ENCODE assay signal across 18 cellular contexts in genomic region chr13:20000062-20000552, GRCh38.
"Had no signal": no experiment of that assay in that cellular context is flagged by ENCODE, and none has a peak within 500 bp of the region (broad histone marks: within the 10 kb centered on the region; RNA-seq: fewer than 3 reads in every experiment).

No MANE protein-coding gene starts in this region.

- ATAC-seq: natural killer cell treated with Interleukin-12 subunit alpha and Interleukin-12 subunit beta and Interleukin-15 and Interleukin-18, amount 100 ng/mL, for 72 hours; sciatic nerve; stimulated activated memory B cell treated with anti-CD40 and anti-IgM and Interleukin-4, amounts not matched to agents 10 μg/mL and 1 μg/mL and 100 μg/mL, for 72 hours had no signal

- H3K4me3 Mint-ChIP-seq: activated B cell treated with CpG ODN at 0.5 μM for 24 hours; activated CD4-positive, alpha-beta T cell treated with anti-CD3 and anti-CD28 coated beads, Interleukin-2, amount 10 ng/mL, durations not matched to agents 24 days and 14 days; activated naive CD4-positive, alpha-beta T cell treated with anti-CD3 and anti-CD28 coated beads for 36 hours; natural killer cell treated with Interleukin-12 subunit alpha and Interleukin-12 subunit beta and Interleukin-15 and Interleukin-18, amount 100 ng/mL, for 72 hours; stimulated activated memory B cell treated with anti-CD40 and anti-IgM and Interleukin-4, amounts not matched to agents 10 μg/mL and 1 μg/mL and 100 μg/mL, for 72 hours; type B pancreatic cell had no signal

- H3K27ac ChIP-seq: esophagus muscularis mucosa, parathyroid adenoma, testis had no signal

- H3K27me3 Mint-ChIP-seq: activated B cell treated with CpG ODN at 0.5 μM for 24 hours; activated CD4-positive, alpha-beta T cell treated with anti-CD3 and anti-CD28 coated beads, Interleukin-2, amount 10 ng/mL, durations not matched to agents 24 days and 14 days; natural killer cell treated with Interleukin-12 subunit alpha and Interleukin-12 subunit beta and Interleukin-15 and Interleukin-18, amount 100 ng/mL, for 72 hours; stimulated activated memory B cell treated with anti-CD40 and anti-IgM and Interleukin-4, amounts not matched to agents 10 μg/mL and 1 μg/mL and 100 μg/mL, for 72 hours; type B pancreatic cell had no signal

- H3K4me1 ChIP-seq: parathyroid adenoma had no signal

- H3K27ac Mint-ChIP-seq: activated B cell treated with CpG ODN at 0.5 μM for 24 hours; activated CD4-positive, alpha-beta T cell treated with anti-CD3 and anti-CD28 coated beads, Interleukin-2, amount 10 ng/mL, durations not matched to agents 24 days and 14 days; activated naive CD4-positive, alpha-beta T cell treated with anti-CD3 and anti-CD28 coated beads for 36 hours; stimulated activated memory B cell treated with anti-CD40 and anti-IgM and Interleukin-4, amounts not matched to agents 10 μg/mL and 1 μg/mL and 100 μg/mL, for 72 hours; type B pancreatic cell had no signal

- H3K27me3 ChIP-seq: esophagus muscularis mucosa, testis had no signal

- H3K9me3 Mint-ChIP-seq: activated B cell treated with CpG ODN at 0.5 μM for 24 hours; activated CD4-positive, alpha-beta T cell treated with anti-CD3 and anti-CD28 coated beads, Interleukin-2, amount 10 ng/mL, durations not matched to agents 24 days and 14 days; activated naive CD4-positive, alpha-beta T cell treated with anti-CD3 and anti-CD28 coated beads for 36 hours; natural killer cell treated with Interleukin-12 subunit alpha and Interleukin-12 subunit beta and Interleukin-15 and Interleukin-18, amount 100 ng/mL, for 72 hours; type B pancreatic cell had no signal

- H3K4me3 ChIP-seq: esophagus muscularis mucosa, smooth muscle cell, testis had no signal

- DNase-seq: activated B cell treated with CpG ODN at 0.5 μM for 24 hours; activated CD4-positive, alpha-beta T cell treated with anti-CD3 and anti-CD28 coated beads, Interleukin-2, amount 10 ng/mL, durations not matched to agents 24 days and 14 days; activated CD8-positive, alpha-beta memory T cell treated with anti-CD3 and anti-CD28 coated beads for 24 hours; activated CD8-positive, alpha-beta memory T cell treated with anti-CD3 and anti-CD28 coated beads, Interleukin-2, amount 50 U/mL, for 48 hours; activated naive CD4-positive, alpha-beta T cell treated with anti-CD3 and anti-CD28 coated beads for 36 hours; aorta; effector CD4-positive, alpha-beta T cell; mesenchymal stem cell; stimulated activated CD4-positive, alpha-beta T cell treated with anti-CD3 and anti-CD28 coated beads, Interleukin-4, amount 100 ng/mL, for 24 hours; SW 1271; testis had no signal

- H3K9me3 ChIP-seq: esophagus muscularis mucosa, testis had no signal
